In the genomic region with DNA sequence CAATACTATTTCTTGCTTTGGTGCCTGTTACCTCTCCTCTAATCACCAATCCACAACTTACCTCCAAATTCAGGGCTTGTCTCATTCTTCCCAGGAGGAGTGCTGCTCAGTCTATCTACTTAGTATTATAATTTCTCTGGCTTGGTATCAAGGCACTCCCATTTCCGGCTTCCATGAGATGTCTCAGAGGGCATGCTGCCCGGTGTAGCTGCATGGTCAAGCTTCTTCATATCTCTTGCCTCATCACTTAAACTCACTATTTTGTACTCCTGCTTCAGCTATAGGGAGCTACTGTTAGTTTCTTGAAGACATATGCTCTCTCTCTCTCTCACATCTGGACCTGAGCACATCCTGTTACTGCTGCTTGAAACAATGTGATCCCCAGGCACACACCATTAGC, we compare ENCODE assay signal across 17 cellular contexts.
"Had no signal": no experiment of that assay in that cellular context is flagged by ENCODE, and none has a peak within 500 bp of the region (broad histone marks: within the 10 kb centered on the region; RNA-seq: fewer than 3 reads in every experiment).

No MANE protein-coding gene starts in this region.

- H3K27me3 ChIP-seq: ascending aorta, dorsolateral prefrontal cortex had no signal

- H3K4me3 Mint-ChIP-seq: activated naive CD8-positive, alpha-beta T cell treated with anti-CD3 and anti-CD28 coated beads, Interleukin-2, amount 50 U/mL, for 24 hours; endodermal cell; natural killer cell treated with Interleukin-12 subunit alpha and Interleukin-12 subunit beta and Interleukin-15 and Interleukin-18, amount 100 ng/mL, for 72 hours; stimulated activated effector memory CD8-positive, alpha-beta T cell treated with anti-CD3 and anti-CD28 coated beads, Interleukin-12 subunit alpha, Interleukin-12 subunit beta, amount 100 ng/mL, for 72 hours had no signal

- H3K4me3 ChIP-seq: ascending aorta, cardiac muscle cell, dorsolateral prefrontal cortex had no signal

- H3K9me3 Mint-ChIP-seq: activated naive CD8-positive, alpha-beta T cell treated with anti-CD3 and anti-CD28 coated beads, Interleukin-2, amount 50 U/mL, for 24 hours; natural killer cell treated with Interleukin-12 subunit alpha and Interleukin-12 subunit beta and Interleukin-15 and Interleukin-18, amount 100 ng/mL, for 72 hours; stimulated activated effector memory CD8-positive, alpha-beta T cell treated with anti-CD3 and anti-CD28 coated beads, Interleukin-12 subunit alpha, Interleukin-12 subunit beta, amount 100 ng/mL, for 72 hours had no signal

- H3K36me3 ChIP-seq: ascending aorta, cardiac muscle cell had no signal

- H3K27ac ChIP-seq: ascending aorta, cardiac muscle cell, dorsolateral prefrontal cortex had no signal

- DNase-seq: activated CD4-positive, alpha-beta T cell treated with anti-CD3 and anti-CD28 coated beads, Interleukin-2, amount 50 U/mL, for 4 hours; activated naive CD4-positive, alpha-beta T cell treated with Interleukin-2 at 50 U/mL for 16 hours; activated naive CD8-positive, alpha-beta T cell treated with anti-CD3 and anti-CD28 coated beads, Interleukin-2, amount 50 U/mL, for 24 hours; activated T-cell treated with anti-CD3 and anti-CD28 coated beads for 4 hours; dorsolateral prefrontal cortex; endodermal cell; erythroblast; foreskin fibroblast; glutamatergic neuron; hypothalamus; left ventricle myocardium superior; mesendoderm; T1000 had no signal

- H3K27ac Mint-ChIP-seq: activated naive CD8-positive, alpha-beta T cell treated with anti-CD3 and anti-CD28 coated beads, Interleukin-2, amount 50 U/mL, for 24 hours; endodermal cell; natural killer cell treated with Interleukin-12 subunit alpha and Interleukin-12 subunit beta and Interleukin-15 and Interleukin-18, amount 100 ng/mL, for 72 hours; stimulated activated effector memory CD8-positive, alpha-beta T cell treated with anti-CD3 and anti-CD28 coated beads, Interleukin-12 subunit alpha, Interleukin-12 subunit beta, amount 100 ng/mL, for 72 hours had no signal

- H3K4me1 ChIP-seq: ascending aorta had no signal

- H3K36me3 Mint-ChIP-seq: natural killer cell treated with Interleukin-12 subunit alpha and Interleukin-12 subunit beta and Interleukin-15 and Interleukin-18, amount 100 ng/mL, for 72 hours; stimulated activated effector memory CD8-positive, alpha-beta T cell treated with anti-CD3 and anti-CD28 coated beads, Interleukin-12 subunit alpha, Interleukin-12 subunit beta, amount 100 ng/mL, for 72 hours had no signal

- H3K4me1 Mint-ChIP-seq: endodermal cell; stimulated activated effector memory CD8-positive, alpha-beta T cell treated with anti-CD3 and anti-CD28 coated beads, Interleukin-12 subunit alpha, Interleukin-12 subunit beta, amount 100 ng/mL, for 72 hours had no signal
